ENCODE assay signal across 2 cellular contexts in the genomic region with DNA sequence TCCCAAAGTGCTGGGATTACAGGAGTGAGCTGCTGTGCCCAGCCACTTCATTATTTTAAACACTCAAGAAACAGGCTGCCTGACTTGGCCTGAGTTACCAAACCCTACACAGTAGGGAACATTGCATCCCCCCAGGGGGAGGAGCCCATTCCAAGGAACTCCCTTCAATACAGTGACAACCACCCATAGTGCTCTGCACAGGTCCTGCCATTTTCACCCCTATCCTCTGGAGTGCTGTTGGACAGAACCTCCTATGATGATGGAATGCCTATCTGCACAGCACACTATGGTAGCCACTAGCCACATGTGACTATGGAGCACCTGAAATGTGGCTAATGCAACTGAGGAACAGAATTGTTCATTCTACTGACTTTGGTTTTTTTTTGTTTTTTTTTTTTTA.
TF ChIP-seq lines count a peak whose summit lies in the region.

No MANE protein-coding gene starts in this region.

TF ChIP-seq in SK-N-SH treated with all-trans-retinoic acid at 6 μM for 48 hours, 23 proteins besides CTCF, POLR2A, EP300 and RAD21 (continued from another document):
- TF ChIP-seq CSDC2 (CRISPR knock-in tag; IDR thresholded peaks at IDR 0.05): no peak
- no peak for TF ChIP-seq ISL1 (CRISPR knock-in tag; IDR thresholded peaks at IDR 0.05)
- TF ChIP-seq, protein P1, sequence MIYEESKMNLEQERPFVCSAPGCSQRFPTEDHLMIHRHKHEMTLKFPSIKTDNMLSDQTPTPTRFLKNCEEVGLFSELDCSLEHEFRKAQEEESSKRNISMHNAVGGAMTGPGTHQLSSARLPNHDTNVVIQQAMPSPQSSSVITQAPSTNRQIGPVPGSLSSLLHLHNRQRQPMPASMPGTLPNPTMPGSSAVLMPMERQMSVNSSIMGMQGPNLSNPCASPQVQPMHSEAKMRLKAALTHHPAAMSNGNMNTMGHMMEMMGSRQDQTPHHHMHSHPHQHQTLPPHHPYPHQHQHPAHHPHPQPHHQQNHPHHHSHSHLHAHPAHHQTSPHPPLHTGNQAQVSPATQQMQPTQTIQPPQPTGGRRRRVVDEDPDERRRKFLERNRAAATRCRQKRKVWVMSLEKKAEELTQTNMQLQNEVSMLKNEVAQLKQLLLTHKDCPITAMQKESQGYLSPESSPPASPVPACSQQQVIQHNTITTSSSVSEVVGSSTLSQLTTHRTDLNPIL (CRISPR knock-in tag; IDR thresholded peaks at IDR 0.05; ENCODE audit: low read depth): no peak
- TF ChIP-seq, protein P2, sequence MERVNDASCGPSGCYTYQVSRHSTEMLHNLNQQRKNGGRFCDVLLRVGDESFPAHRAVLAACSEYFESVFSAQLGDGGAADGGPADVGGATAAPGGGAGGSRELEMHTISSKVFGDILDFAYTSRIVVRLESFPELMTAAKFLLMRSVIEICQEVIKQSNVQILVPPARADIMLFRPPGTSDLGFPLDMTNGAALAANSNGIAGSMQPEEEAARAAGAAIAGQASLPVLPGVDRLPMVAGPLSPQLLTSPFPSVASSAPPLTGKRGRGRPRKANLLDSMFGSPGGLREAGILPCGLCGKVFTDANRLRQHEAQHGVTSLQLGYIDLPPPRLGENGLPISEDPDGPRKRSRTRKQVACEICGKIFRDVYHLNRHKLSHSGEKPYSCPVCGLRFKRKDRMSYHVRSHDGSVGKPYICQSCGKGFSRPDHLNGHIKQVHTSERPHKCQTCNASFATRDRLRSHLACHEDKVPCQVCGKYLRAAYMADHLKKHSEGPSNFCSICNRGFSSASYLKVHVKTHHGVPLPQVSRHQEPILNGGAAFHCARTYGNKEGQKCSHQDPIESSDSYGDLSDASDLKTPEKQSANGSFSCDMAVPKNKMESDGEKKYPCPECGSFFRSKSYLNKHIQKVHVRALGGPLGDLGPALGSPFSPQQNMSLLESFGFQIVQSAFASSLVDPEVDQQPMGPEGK (CRISPR knock-in tag; IDR thresholded peaks at IDR 0.05; ENCODE audit: borderline replicate concordance): no peak
- TF ChIP-seq RARB (CRISPR knock-in tag; IDR thresholded peaks at IDR 0.05): no peak
- TF ChIP-seq, protein P3, sequence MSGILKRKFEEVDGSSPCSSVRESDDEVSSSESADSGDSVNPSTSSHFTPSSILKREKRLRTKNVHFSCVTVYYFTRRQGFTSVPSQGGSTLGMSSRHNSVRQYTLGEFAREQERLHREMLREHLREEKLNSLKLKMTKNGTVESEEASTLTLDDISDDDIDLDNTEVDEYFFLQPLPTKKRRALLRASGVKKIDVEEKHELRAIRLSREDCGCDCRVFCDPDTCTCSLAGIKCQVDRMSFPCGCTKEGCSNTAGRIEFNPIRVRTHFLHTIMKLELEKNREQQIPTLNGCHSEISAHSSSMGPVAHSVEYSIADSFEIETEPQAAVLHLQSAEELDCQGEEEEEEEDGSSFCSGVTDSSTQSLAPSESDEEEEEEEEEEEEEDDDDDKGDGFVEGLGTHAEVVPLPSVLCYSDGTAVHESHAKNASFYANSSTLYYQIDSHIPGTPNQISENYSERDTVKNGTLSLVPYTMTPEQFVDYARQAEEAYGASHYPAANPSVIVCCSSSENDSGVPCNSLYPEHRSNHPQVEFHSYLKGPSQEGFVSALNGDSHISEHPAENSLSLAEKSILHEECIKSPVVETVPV (CRISPR knock-in tag; IDR thresholded peaks at IDR 0.05): no peak
- no peak for TF ChIP-seq GLIS3 (CRISPR knock-in tag; IDR thresholded peaks at IDR 0.05)
- no peak for TF ChIP-seq SNAI2 (CRISPR knock-in tag; IDR thresholded peaks at IDR 0.05)
- no peak for TF ChIP-seq ARNTL (CRISPR knock-in tag; IDR thresholded peaks at IDR 0.05; ENCODE audit: borderline replicate concordance, low read depth)

TF ChIP-seq in SK-N-SH, 30 proteins besides CTCF, POLR2A, EP300 and RAD21 (continued from another document):
- TF ChIP-seq, protein P4, sequence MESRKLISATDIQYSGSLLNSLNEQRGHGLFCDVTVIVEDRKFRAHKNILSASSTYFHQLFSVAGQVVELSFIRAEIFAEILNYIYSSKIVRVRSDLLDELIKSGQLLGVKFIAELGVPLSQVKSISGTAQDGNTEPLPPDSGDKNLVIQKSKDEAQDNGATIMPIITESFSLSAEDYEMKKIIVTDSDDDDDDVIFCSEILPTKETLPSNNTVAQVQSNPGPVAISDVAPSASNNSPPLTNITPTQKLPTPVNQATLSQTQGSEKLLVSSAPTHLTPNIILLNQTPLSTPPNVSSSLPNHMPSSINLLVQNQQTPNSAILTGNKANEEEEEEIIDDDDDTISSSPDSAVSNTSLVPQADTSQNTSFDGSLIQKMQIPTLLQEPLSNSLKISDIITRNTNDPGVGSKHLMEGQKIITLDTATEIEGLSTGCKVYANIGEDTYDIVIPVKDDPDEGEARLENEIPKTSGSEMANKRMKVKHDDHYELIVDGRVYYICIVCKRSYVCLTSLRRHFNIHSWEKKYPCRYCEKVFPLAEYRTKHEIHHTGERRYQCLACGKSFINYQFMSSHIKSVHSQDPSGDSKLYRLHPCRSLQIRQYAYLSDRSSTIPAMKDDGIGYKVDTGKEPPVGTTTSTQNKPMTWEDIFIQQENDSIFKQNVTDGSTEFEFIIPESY (IDR thresholded peaks at IDR 0.05; ENCODE audit: borderline replicate concordance, low read depth): no peak
- TF ChIP-seq MXI1 (IDR thresholded peaks at IDR 0.05; ENCODE audit: low read depth, low read length): no peak
- TF ChIP-seq, protein P5, sequence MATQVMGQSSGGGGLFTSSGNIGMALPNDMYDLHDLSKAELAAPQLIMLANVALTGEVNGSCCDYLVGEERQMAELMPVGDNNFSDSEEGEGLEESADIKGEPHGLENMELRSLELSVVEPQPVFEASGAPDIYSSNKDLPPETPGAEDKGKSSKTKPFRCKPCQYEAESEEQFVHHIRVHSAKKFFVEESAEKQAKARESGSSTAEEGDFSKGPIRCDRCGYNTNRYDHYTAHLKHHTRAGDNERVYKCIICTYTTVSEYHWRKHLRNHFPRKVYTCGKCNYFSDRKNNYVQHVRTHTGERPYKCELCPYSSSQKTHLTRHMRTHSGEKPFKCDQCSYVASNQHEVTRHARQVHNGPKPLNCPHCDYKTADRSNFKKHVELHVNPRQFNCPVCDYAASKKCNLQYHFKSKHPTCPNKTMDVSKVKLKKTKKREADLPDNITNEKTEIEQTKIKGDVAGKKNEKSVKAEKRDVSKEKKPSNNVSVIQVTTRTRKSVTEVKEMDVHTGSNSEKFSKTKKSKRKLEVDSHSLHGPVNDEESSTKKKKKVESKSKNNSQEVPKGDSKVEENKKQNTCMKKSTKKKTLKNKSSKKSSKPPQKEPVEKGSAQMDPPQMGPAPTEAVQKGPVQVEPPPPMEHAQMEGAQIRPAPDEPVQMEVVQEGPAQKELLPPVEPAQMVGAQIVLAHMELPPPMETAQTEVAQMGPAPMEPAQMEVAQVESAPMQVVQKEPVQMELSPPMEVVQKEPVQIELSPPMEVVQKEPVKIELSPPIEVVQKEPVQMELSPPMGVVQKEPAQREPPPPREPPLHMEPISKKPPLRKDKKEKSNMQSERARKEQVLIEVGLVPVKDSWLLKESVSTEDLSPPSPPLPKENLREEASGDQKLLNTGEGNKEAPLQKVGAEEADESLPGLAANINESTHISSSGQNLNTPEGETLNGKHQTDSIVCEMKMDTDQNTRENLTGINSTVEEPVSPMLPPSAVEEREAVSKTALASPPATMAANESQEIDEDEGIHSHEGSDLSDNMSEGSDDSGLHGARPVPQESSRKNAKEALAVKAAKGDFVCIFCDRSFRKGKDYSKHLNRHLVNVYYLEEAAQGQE (IDR thresholded peaks at IDR 0.05; ENCODE audit: low read depth, low read length): no peak
- TF ChIP-seq JUND (IDR thresholded peaks at IDR 0.05): no peak
- no peak for TF ChIP-seq GABPA (IDR thresholded peaks at IDR 0.05; ENCODE audit: low read depth)
- TF ChIP-seq NFIC (IDR thresholded peaks at IDR 0.05; ENCODE audit: borderline replicate concordance): no peak
- TF ChIP-seq TEAD4 (IDR thresholded peaks at IDR 0.05; ENCODE audit: borderline replicate concordance, insufficient read depth): no peak
- TF ChIP-seq RCOR1 (IDR thresholded peaks at IDR 0.05; ENCODE audit: low read length): no peak
- no peak for TF ChIP-seq SMC3 (IDR thresholded peaks at IDR 0.05; ENCODE audit: low read depth, low read length)
- no peak for TF ChIP-seq GATA2 (CRISPR knock-in tag; IDR thresholded peaks at IDR 0.05)
- TF ChIP-seq EZH2phosphoT487 (IDR thresholded peaks at IDR 0.05; ENCODE audit: borderline replicate concordance, low read depth): no peak
